8 cellular contexts compared by ENCODE assay signal in the genomic region with DNA sequence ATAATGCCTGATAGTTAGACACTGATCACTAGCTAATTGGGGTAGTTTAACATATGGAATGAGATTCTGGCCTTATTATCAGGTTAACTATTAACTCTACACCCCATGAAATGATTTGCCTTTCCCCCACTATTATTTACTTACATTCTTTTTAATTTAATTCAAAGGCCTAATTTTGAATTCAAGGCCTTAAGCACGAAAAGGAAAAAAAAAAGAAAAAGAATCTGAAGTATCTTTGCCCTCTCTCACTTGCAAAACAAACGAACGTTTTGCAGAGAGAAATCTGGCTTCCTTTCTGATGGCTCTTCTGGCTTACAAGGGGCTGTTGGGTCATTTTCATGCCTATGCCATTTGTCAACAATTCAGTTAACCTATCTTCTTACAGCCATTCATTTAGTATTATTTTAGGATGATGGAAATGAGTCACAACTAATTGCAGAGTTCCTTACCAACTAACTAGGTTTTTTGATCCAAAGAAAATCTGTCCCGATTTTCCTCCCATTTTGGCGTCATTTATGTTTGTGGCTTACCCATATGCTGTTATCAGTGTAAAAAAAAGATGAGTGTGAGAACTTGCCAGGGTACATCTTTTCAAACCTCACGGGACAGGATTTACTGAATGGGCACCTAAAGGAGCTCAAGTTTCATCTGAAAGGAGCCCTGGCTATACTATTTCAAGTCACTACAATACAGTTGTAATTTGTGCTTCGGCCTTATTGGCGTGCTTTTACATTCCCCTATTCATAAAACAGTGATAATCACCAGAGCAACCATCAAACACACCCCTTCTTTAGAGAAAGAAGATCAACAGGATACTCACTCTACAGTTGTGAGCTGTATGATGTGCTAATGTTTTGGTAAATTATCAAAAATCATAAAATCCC. TPM values are rescaled to one million over a fixed set of nuclear protein-coding genes. Genes with fewer than 3 reads are reported as not detected.
DNase-seq lines count a peak whose midpoint lies in the region; ATAC-seq, FAIRE-seq and TF ChIP-seq lines count a peak whose summit lies in the region.

No MANE protein-coding gene starts in this region.

- no peak for FAIRE-seq in GM12891 (lab: Jason Lieb, UNC)

- peaks cover 7 to 12% (median 10%) of the 10 kb centered on the region in 7 donors for H3K4me1 Mint-ChIP-seq in naive thymus-derived CD4-positive, alpha-beta T cell

- no peaks in the 10 kb centered on the region for H3K36me3 ChIP-seq in HUES48 (ENCODE audit: control insufficient read depth, insufficient read depth, low read length)
- H3K36me3 ChIP-seq in naive thymus-derived CD4-positive, alpha-beta T cell (ENCODE audit: control insufficient read depth in 2 of 3, insufficient read depth in 3 of 3, low read length in 3 of 3), result no peaks in the 10 kb centered on the region

- intact Hi-C loops in naive thymus-derived CD4-positive, alpha-beta T cell (cut with micrococcal nuclease), result loop anchor here (2.0 to 10.0 kb wide), 5 partner anchors 45 to 827 kb away; no protein-coding TSS in a partner anchor

- TF ChIP-seq POLR2A in GM12891 (IDR thresholded peaks at IDR 0.05; ENCODE audit: low read depth, low read length), result no peak

- peaks cover 0 to 5% (median 0%) of the 10 kb centered on the region in 5 donors for H3K36me3 Mint-ChIP-seq in naive thymus-derived CD4-positive, alpha-beta T cell

- no peak overlapping the region for H3K9ac ChIP-seq in HUES48 (ENCODE audit: low read depth, low read length)

- no peaks in the 10 kb centered on the region for H3K9me3 ChIP-seq in HUES48 (ENCODE audit: control insufficient read depth, insufficient read depth, low read length)
- no peaks in the 10 kb centered on the region for H3K9me3 ChIP-seq in naive thymus-derived CD4-positive, alpha-beta T cell (ENCODE audit: control insufficient read depth in 2 of 3, low read length in 3 of 3)

- H3K4me3 Mint-ChIP-seq in naive thymus-derived CD4-positive, alpha-beta T cell, result peak overlapping the region in 6 of 10 donors; percentile 20 to 94 (median 56)

- H3K27me3 Mint-ChIP-seq in naive thymus-derived CD4-positive, alpha-beta T cell, result peaks cover 7 to 60% (median 17%) of the 10 kb centered on the region in 5 donors

- peaks cover 46% of the 10 kb centered on the region for H3K4me1 ChIP-seq in HUES48 (ENCODE audit: control insufficient read depth, insufficient read depth, low read length)
- H3K4me1 ChIP-seq in naive thymus-derived CD4-positive, alpha-beta T cell (ENCODE audit: control insufficient read depth in 2 of 2, insufficient read depth in 2 of 2, low read length in 2 of 2), result peaks cover 6 to 11% of the 10 kb centered on the region in 2 donors

- POLR2A ChIA-PET in naive thymus-derived CD4-positive, alpha-beta T cell (lab: Charles Lee), result interaction anchor here (0.7 to 1.3 kb wide), 3 partner anchors 286 to 295 kb away, joined by 3 read pairs; a partner anchor contains a TSS

- no peak for ATAC-seq in naive thymus-derived CD4-positive, alpha-beta T cell

- no peak overlapping the region for H3K27ac Mint-ChIP-seq in naive thymus-derived CD4-positive, alpha-beta T cell

- CTCF ChIA-PET in naive thymus-derived CD4-positive, alpha-beta T cell (lab: Charles Lee), result interaction anchor here (1.1 to 1.3 kb wide), 3 partner anchors 13 to 288 kb away, joined by 3 to 5 read pairs (median 4); no protein-coding TSS in a partner anchor

- TF ChIP-seq CTCF in AG09309 (IDR thresholded peaks at IDR 0.05; ENCODE audit: control insufficient read depth, insufficient read depth, low read depth, low read length, missing control alignments), result no peak
- TF ChIP-seq CTCF in choroid plexus epithelial cell (conservative IDR thresholded peaks at IDR 0.05; ENCODE audit: low read depth, low read length), result no peak

- H3K4me3 ChIP-seq in AG09309 (ENCODE audit: control insufficient read depth, low read depth, low read length), result no peak overlapping the region
- H3K4me3 ChIP-seq in HUES48 (ENCODE audit: low read depth, low read length), result no peak overlapping the region
- H3K4me3 ChIP-seq in choroid plexus epithelial cell (ENCODE audit: low read depth, low read length), result peak overlapping the region; percentile 69
- no peak overlapping the region for H3K4me3 ChIP-seq in naive thymus-derived CD4-positive, alpha-beta T cell (ENCODE audit: low read length)

- peak; percentile 68 for DNase-seq in AG09309 (ENCODE audit: low read depth)
- DNase-seq in choroid plexus epithelial cell (ENCODE audit: low read depth), result peak; percentile 86
- no peak for DNase-seq in naive thymus-derived CD4-positive, alpha-beta T cell
- DNase-seq in NCI-H446 treated with DMSO at 0.1 percent for 48 hours (lab: John Stamatoyannopoulos, UW), result no peak
- DNase-seq in GM12891 (ENCODE audit: insufficient read length, low spot score), result no peak
- DNase-seq in activated gamma-delta T cell treated with Interleukin-2 at 50 U/mL for 16 hours, result no peak
- no peak for DNase-seq in activated naive CD4-positive, alpha-beta T cell treated with Interleukin-2 at 50 U/mL for 16 hours

- H3K9me3 Mint-ChIP-seq in naive thymus-derived CD4-positive, alpha-beta T cell, result peaks cover 0 to 4% (median 0%) of the 10 kb centered on the region in 11 donors

- H3K27ac ChIP-seq in HUES48 (ENCODE audit: low read depth, low read length), result peak overlapping the region; percentile 31
- H3K27ac ChIP-seq in naive thymus-derived CD4-positive, alpha-beta T cell (ENCODE audit: low read depth, low read length), result no peak overlapping the region

- peaks cover 6% of the 10 kb centered on the region for H3K27me3 ChIP-seq in HUES48 (ENCODE audit: control insufficient read depth, insufficient read depth, low read length)
- H3K27me3 ChIP-seq in naive thymus-derived CD4-positive, alpha-beta T cell (ENCODE audit: control insufficient read depth in 2 of 2, insufficient read depth in 2 of 2, low read length in 2 of 2), result peaks cover 0 to 7% of the 10 kb centered on the region in 2 donors

TF ChIP-seq in GM12891, 5 proteins besides CTCF, POLR2A, EP300 and RAD21:
- TF ChIP-seq POLR2AphosphoS5 (IDR thresholded peaks at IDR 0.05; ENCODE audit: low read depth, low read length), result no peak
- TF ChIP-seq SPI1 (IDR thresholded peaks at IDR 0.05; ENCODE audit: low read depth, low read length), result no peak
- TF ChIP-seq POU2F2 (IDR thresholded peaks at IDR 0.05; ENCODE audit: low read depth, low read length), result no peak

RNA-seq across cellular contexts. Expression of a gene that starts 1.9 kb away (rescaled TPM):
- total RNA-seq in naive thymus-derived CD4-positive, alpha-beta T cell, result 1 to 10 TPM in 2 of 5 experiments, under 1 TPM in 3; 0.36 to 1.7 (median 0.98) TPM
- under 1 TPM; 0.18 to 0.56 TPM for polyA plus RNA-seq in naive thymus-derived CD4-positive, alpha-beta T cell
- polyA plus RNA-seq in GM12891 (2012; ENCODE audit: low read depth, missing spikeins), result 3.6 TPM

Comparison
In these comparisons a context has a peak if more than half of its experiments do, and no peak if none do; other contexts are left out.
1. DNase-seq: peak in AG09309 (single experiment) and choroid plexus epithelial cell (single experiment); none in naive thymus-derived CD4-positive, alpha-beta T cell (0 of 9), NCI-H446 treated with DMSO at 0.1 percent for 48 hours (single experiment), GM12891 (single experiment), activated gamma-delta T cell treated with Interleukin-2 at 50 U/mL for 16 hours (single experiment) and activated naive CD4-positive, alpha-beta T cell treated with Interleukin-2 at 50 U/mL for 16 hours (single experiment).